In genomic region chr13:27259831-27260230, GRCh38 we compare ENCODE assay signal across 9 cellular contexts. TPM values are rescaled to one million over a fixed set of nuclear protein-coding genes. Genes with fewer than 3 reads are reported as not detected.
DNase-seq lines count a peak whose midpoint lies in the region; ATAC-seq and TF ChIP-seq lines count a peak whose summit lies in the region.
"Had no signal": no experiment of that assay in that cellular context is flagged by ENCODE, and none has a peak within 500 bp of the region (broad histone marks: within the 10 kb centered on the region; RNA-seq: fewer than 3 reads in every experiment).

No MANE protein-coding gene starts in this region.

- DNase-seq in SK-N-MC (ENCODE audit: low read depth, low spot score): no peak
- DNase-seq in immature natural killer cell: no peak
- no peak for DNase-seq in glutamatergic neuron
- no peak for DNase-seq in DMS153 treated with DMSO at 0.1 percent for 48 hours (lab: John Stamatoyannopoulos, UW; ENCODE audit: unreplicated experiment)
- DNase-seq in colonic mucosa: no peak
- DNase-seq: Peyer's patch had no signal

- peaks cover 0 to 5% (median 0%) of the 10 kb centered on the region in 3 donors for H3K27me3 Mint-ChIP-seq in immature natural killer cell (ENCODE audit: low read depth in 3 of 3)
- H3K27me3 Mint-ChIP-seq in glutamatergic neuron (ENCODE audit: unreplicated experiment): peaks cover 1% of the 10 kb centered on the region

- H3K9ac ChIP-seq in SK-N-MC (ENCODE audit: insufficient read length) (no peak overlapping the region), colonic mucosa (ENCODE audit: low read depth in 2 of 2, low read length in 2 of 2) (no peak overlapping the region)

- H3K36me3 Mint-ChIP-seq in immature natural killer cell: peaks cover 0 to 18% (median 6%) of the 10 kb centered on the region in 3 donors
- peaks cover 4% of the 10 kb centered on the region for H3K36me3 Mint-ChIP-seq in glutamatergic neuron (ENCODE audit: unreplicated experiment)

- H3K36me3 ChIP-seq in ACC112 (ENCODE audit: insufficient read depth, low read length) (peaks cover 20% of the 10 kb centered on the region), SK-N-MC (ENCODE audit: insufficient read depth, low read length) (peaks cover 62% of the 10 kb centered on the region), colonic mucosa (peaks cover 9% of the 10 kb centered on the region)

- H3K4me1 ChIP-seq in ACC112 (ENCODE audit: control insufficient read depth, insufficient read depth, low read length, unreplicated experiment) (peaks cover 9% of the 10 kb centered on the region), colonic mucosa (no peaks in the 10 kb centered on the region)

- no peak overlapping the region for H3K4me3 ChIP-seq in ACC112 (ENCODE audit: low read depth, low read length)
- no peak overlapping the region for H3K4me3 ChIP-seq in SK-N-MC
- no peak overlapping the region for H3K4me3 ChIP-seq in colonic mucosa
- H3K4me3 ChIP-seq: Peyer's patch had no signal

- peaks cover 9 to 34% of the 10 kb centered on the region in 2 donors for H3K4me1 Mint-ChIP-seq in immature natural killer cell
- peaks cover 11% of the 10 kb centered on the region for H3K4me1 Mint-ChIP-seq in glutamatergic neuron (ENCODE audit: low read depth, unreplicated experiment)

- no peak overlapping the region for H3K4me3 Mint-ChIP-seq in immature natural killer cell
- no peak overlapping the region for H3K4me3 Mint-ChIP-seq in glutamatergic neuron (ENCODE audit: unreplicated experiment)

- H3K9me3 Mint-ChIP-seq in immature natural killer cell (no peaks in the 10 kb centered on the region), glutamatergic neuron (ENCODE audit: unreplicated experiment) (no peaks in the 10 kb centered on the region)

- TF ChIP-seq CTCF in glutamatergic neuron (IDR thresholded peaks at IDR 0.05; ENCODE audit: partially characterized antibody, unreplicated experiment) (no peak), colonic mucosa (IDR thresholded peaks at IDR 0.05) (no peak)

- H3K9me3 ChIP-seq in SK-N-MC (ENCODE audit: low read depth, low read length): no peaks in the 10 kb centered on the region
- no peaks in the 10 kb centered on the region for H3K9me3 ChIP-seq in colonic mucosa
- H3K9me3 ChIP-seq: Peyer's patch had no signal

- peak overlapping the region; percentile 19 to 80 (median 42) for H3K27ac Mint-ChIP-seq in immature natural killer cell
- no peak overlapping the region for H3K27ac Mint-ChIP-seq in glutamatergic neuron (ENCODE audit: unreplicated experiment)

- H3K27me3 ChIP-seq in ACC112 (ENCODE audit: insufficient read depth, low read length): no peaks in the 10 kb centered on the region
- H3K27me3 ChIP-seq in colonic mucosa: no peaks in the 10 kb centered on the region
- H3K27me3 ChIP-seq: Peyer's patch had no signal

- intact Hi-C loops in colonic mucosa (cut with DNase I): no loop called here

- H3K27ac ChIP-seq in ACC112 (ENCODE audit: low read depth, low read length): 0 out of 2 replicates have a peak overlapping the region, but pooled peaks have one; percentile 13
- peak overlapping the region; percentile 86 for H3K27ac ChIP-seq in SK-N-MC
- H3K27ac ChIP-seq in colonic mucosa: no peak overlapping the region

- H2AFZ ChIP-seq in ACC112 (ENCODE audit: low read length, unreplicated experiment): no peak overlapping the region

- peak; percentile 60 for ATAC-seq in GM21423 (IDR thresholded peaks at IDR 0.05; ENCODE audit: unreplicated experiment)
- ATAC-seq in GM18519 (IDR thresholded peaks at IDR 0.05; ENCODE audit: low FRiP score, unreplicated experiment): no peak

- peaks cover 19% of the 10 kb centered on the region for H3K79me2 ChIP-seq in ACC112 (ENCODE audit: control insufficient read depth, insufficient read depth, low read length, unreplicated experiment)

RNA-seq across cellular contexts. Expression of gene RPL21, which starts 8.5 kb away (rescaled TPM):
- polyA plus RNA-seq in immature natural killer cell: 1,000 to 10,000 TPM; 3,259 to 4,649 (median 3,425) TPM
- 478 TPM for total RNA-seq in glutamatergic neuron (ENCODE audit: unreplicated experiment)
- total RNA-seq in colonic mucosa: 100 to 1,000 TPM; 795 to 929 TPM

RNA-seq across cellular contexts. Expression of gene RASL11A, which starts 10.8 kb away (rescaled TPM):
- polyA plus RNA-seq in immature natural killer cell: under 1 TPM in 2 of 3 donors, not detected in 1; 0.22 to 0.54 TPM
- total RNA-seq in glutamatergic neuron (ENCODE audit: unreplicated experiment) (1.8 TPM), colonic mucosa (100 to 1,000 TPM in 1 of 2 donors, 10 to 100 TPM in 1; 44.8 to 124 TPM)

Comparison
In these comparisons a context has a peak if more than half of its experiments do, and no peak if none do; other contexts are left out.
1. RNA of gene RASL11A, which starts 10.8 kb away (total RNA-seq): 44.8 to 124 TPM in colonic mucosa; 1.8 TPM in glutamatergic neuron (single experiment); every median in the first group is over 10 times any median in the second.